Comparison of ENCODE assay signal across 16 cellular contexts in genomic region chr2:108833219-108833618, GRCh38. TPM values are rescaled to one million over a fixed set of nuclear protein-coding genes. Genes with fewer than 3 reads are reported as not detected.
DNase-seq lines count a peak whose midpoint lies in the region; ATAC-seq and TF ChIP-seq lines count a peak whose summit lies in the region.
"Had no signal": no experiment of that assay in that cellular context is flagged by ENCODE, and none has a peak within 500 bp of the region (broad histone marks: within the 10 kb centered on the region; RNA-seq: fewer than 3 reads in every experiment).

No MANE protein-coding gene starts in this region.

- peaks cover 39% of the 10 kb centered on the region for H3K9me3 Mint-ChIP-seq in mesothelial cell of epicardium

- H3K27ac ChIP-seq in DND-41 (ENCODE audit: low read length) (peak overlapping the region; percentile 70), SU-DHL-6 (ENCODE audit: low read depth, low read length) (peak overlapping the region; percentile 41; the same call in 1 of the 2 replicates)
- H3K27ac ChIP-seq: SK-N-MC, spleen, testis had no signal

- no peaks in the 10 kb centered on the region for H3F3A ChIP-seq in SU-DHL-6 (ENCODE audit: insufficient read depth)

- no peak overlapping the region for H3K4me2 ChIP-seq in DND-41 (ENCODE audit: insufficient read depth, low read length)
- H3K4me2 ChIP-seq in SU-DHL-6 (ENCODE audit: low read depth, low read length, poor library complexity, severe bottlenecking), result no peak overlapping the region

- H3K79me2 ChIP-seq in DND-41 (ENCODE audit: insufficient read depth, low read length), result peaks cover 66% of the 10 kb centered on the region
- H3K79me2 ChIP-seq in SU-DHL-6 (ENCODE audit: insufficient read depth, low read length), result no peaks in the 10 kb centered on the region

- peaks cover 72% of the 10 kb centered on the region for H3K36me3 ChIP-seq in DND-41 (ENCODE audit: insufficient read depth, low read length)
- H3K36me3 ChIP-seq in SU-DHL-6 (ENCODE audit: low read length), result peaks cover 30% of the 10 kb centered on the region
- H3K36me3 ChIP-seq: spleen had no signal

- H3K4me1 ChIP-seq in DND-41 (ENCODE audit: insufficient read depth, low read length), result peaks cover 24% of the 10 kb centered on the region
- H3K4me1 ChIP-seq: spleen had no signal

- H4K20me1 ChIP-seq in DND-41 (ENCODE audit: insufficient read depth, low read length) (peaks cover 2% of the 10 kb centered on the region; the same call in 1 of the 2 replicates), SU-DHL-6 (ENCODE audit: low read depth, low read length) (no peaks in the 10 kb centered on the region)

- no peak overlapping the region for H3K4me3 ChIP-seq in DND-41 (ENCODE audit: low read depth in 1 of 2, low read length in 2 of 2)
- H3K4me3 ChIP-seq in SU-DHL-6 (ENCODE audit: insufficient read depth, low read length, poor library complexity, severe bottlenecking), result no peak overlapping the region
- no peak overlapping the region for H3K4me3 ChIP-seq in fibroblast of pulmonary artery (replicated peaks; ENCODE audit: low read depth, low read length)
- H3K4me3 ChIP-seq: lung, SK-N-MC, spleen, testis had no signal

- H3K9me3 ChIP-seq in DND-41 (ENCODE audit: insufficient read depth, low read length, severe bottlenecking) (peaks cover 6% of the 10 kb centered on the region), SU-DHL-6 (ENCODE audit: insufficient read depth, low read length) (no peaks in the 10 kb centered on the region)
- H3K9me3 ChIP-seq: testis had no signal

- H3K36me3 Mint-ChIP-seq in mesothelial cell of epicardium, result peaks cover 43% of the 10 kb centered on the region

- DNase-seq in CD1c-positive myeloid dendritic cell (ENCODE audit: extremely low spot score) (peak; percentile 5), DND-41 (no peak), fibroblast of pulmonary artery (ENCODE audit: low read depth) (peak; percentile 43), mesothelial cell of epicardium (ENCODE audit: low spot score in 2 of 2, unreplicated experiment in 2 of 2) (no peak), omental fat pad (ENCODE audit: low spot score) (no peak), NCI-H82 treated with DMSO at 0.1 percent for 48 hours (lab: John Stamatoyannopoulos, UW; ENCODE audit: unreplicated experiment) (no peak)
- DNase-seq: activated effector memory CD4-positive, alpha-beta T cell treated with anti-CD3 and anti-CD28 coated beads, Interleukin-2, amount 50 U/mL, for 16 hours; effector memory CD4-positive, alpha-beta T cell; spleen; testis had no signal

- no peak overlapping the region for H3K4me3 Mint-ChIP-seq in mesothelial cell of epicardium
- H3K4me3 Mint-ChIP-seq: brain, CD14-positive monocyte had no signal

- ATAC-seq in DND-41 (ENCODE audit: insufficient read depth, low read depth) (peak; percentile 42), GM21367 (IDR thresholded peaks at IDR 0.05; ENCODE audit: unreplicated experiment) (no peak), omental fat pad (ENCODE audit: low FRiP score) (no peak)

- no peak overlapping the region for H2AFZ ChIP-seq in DND-41 (ENCODE audit: low read depth, low read length)
- no peak overlapping the region for H2AFZ ChIP-seq in SU-DHL-6 (ENCODE audit: low read depth, low read length, severe bottlenecking)

- H3K27ac Mint-ChIP-seq in mesothelial cell of epicardium, result no peak overlapping the region
- H3K27ac Mint-ChIP-seq: brain, CD14-positive monocyte had no signal

- TF ChIP-seq CTCF in DND-41 (IDR thresholded peaks at IDR 0.05; ENCODE audit: borderline replicate concordance, extremely low read depth, low read length, poor library complexity, severe bottlenecking), result no peak
- no peak for TF ChIP-seq CTCF in SU-DHL-6 (IDR thresholded peaks at IDR 0.05; ENCODE audit: insufficient read depth, low read length, poor library complexity, severe bottlenecking)
- TF ChIP-seq CTCF in fibroblast of pulmonary artery (IDR thresholded peaks at IDR 0.05; ENCODE audit: low read length, missing control alignments), result no peak
- TF ChIP-seq CTCF in mesothelial cell of epicardium (IDR thresholded peaks at IDR 0.05; ENCODE audit: unreplicated experiment), result no peak
- no peak for TF ChIP-seq CTCF in omental fat pad (IDR thresholded peaks at IDR 0.05)

- no peaks in the 10 kb centered on the region for H3K9me2 ChIP-seq in SU-DHL-6 (replicated peaks; ENCODE audit: insufficient read depth, low read length)

- H3K4me1 Mint-ChIP-seq in mesothelial cell of epicardium, result no peaks in the 10 kb centered on the region
- H3K4me1 Mint-ChIP-seq: CD14-positive monocyte had no signal

- H3K9ac ChIP-seq in DND-41 (ENCODE audit: low read depth, low read length) (no peak overlapping the region), SU-DHL-6 (ENCODE audit: low read length) (no peak overlapping the region)

- H3K27me3 Mint-ChIP-seq in mesothelial cell of epicardium (ENCODE audit: low read depth), result no peaks in the 10 kb centered on the region
- H3K27me3 Mint-ChIP-seq: brain had no signal

- no peaks in the 10 kb centered on the region for H3K27me3 ChIP-seq in DND-41 (ENCODE audit: insufficient read depth, low read length, poor library complexity)
- no peaks in the 10 kb centered on the region for H3K27me3 ChIP-seq in SU-DHL-6 (ENCODE audit: low read length)
- H3K27me3 ChIP-seq: spleen, testis had no signal

RNA-seq across cellular contexts. Expression of gene CCDC138, which starts 46.6 kb away (rescaled TPM):
- 20.4 to 22.6 TPM (median 21.3 TPM) in 3 replicates for total RNA-seq in mesothelial cell of epicardium
- total RNA-seq in omental fat pad, result 10 to 100 TPM in 1 of 4 donors, 1 to 10 TPM in 3; 1.6 to 10.3 (median 3.2) TPM

Comparison
In these comparisons a context has a peak if more than half of its experiments do, and no peak if none do; other contexts are left out.
1. DNase-seq: peak in CD1c-positive myeloid dendritic cell (single experiment) and fibroblast of pulmonary artery (single experiment); none in DND-41 (single experiment), mesothelial cell of epicardium (0 of 2), omental fat pad (single experiment) and NCI-H82 treated with DMSO at 0.1 percent for 48 hours (single experiment).